In the genomic region with DNA sequence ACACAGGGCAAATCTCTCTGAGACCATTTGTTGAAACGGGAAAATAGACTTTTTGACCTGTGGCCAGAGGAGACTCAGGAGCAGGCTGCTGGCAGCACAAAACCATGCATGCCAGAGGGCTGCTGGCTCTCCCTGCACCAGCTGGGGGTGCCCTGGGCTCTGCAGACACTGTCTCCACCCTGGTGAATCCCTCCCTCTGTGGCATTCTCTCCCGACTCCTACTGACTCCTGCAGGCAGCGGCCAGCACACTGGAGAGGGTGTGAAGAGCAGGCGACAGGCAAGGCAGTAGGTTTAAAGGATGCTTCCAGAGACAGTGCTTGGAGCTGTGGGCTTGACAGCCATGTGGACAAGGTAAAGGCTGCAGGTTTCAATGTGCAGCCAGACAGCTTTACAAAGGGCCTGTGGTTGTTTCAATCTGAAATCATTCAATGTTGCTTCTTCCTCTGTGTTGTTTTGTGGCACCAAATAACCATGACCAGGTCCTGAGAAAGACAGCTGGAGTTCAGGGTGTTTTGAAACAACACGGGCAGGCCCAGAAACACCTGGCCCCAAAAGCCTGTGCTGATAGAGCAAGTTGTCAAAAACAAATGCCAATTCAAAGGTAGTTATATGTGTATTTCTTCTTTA, we compare ENCODE assay signal across 2 cellular contexts.
TF ChIP-seq lines count a peak whose summit lies in the region.

No MANE protein-coding gene starts in this region.

TF ChIP-seq in SK-N-SH, 30 proteins besides CTCF, POLR2A, EP300 and RAD21 (continued from another document):
- TF ChIP-seq, protein P1, sequence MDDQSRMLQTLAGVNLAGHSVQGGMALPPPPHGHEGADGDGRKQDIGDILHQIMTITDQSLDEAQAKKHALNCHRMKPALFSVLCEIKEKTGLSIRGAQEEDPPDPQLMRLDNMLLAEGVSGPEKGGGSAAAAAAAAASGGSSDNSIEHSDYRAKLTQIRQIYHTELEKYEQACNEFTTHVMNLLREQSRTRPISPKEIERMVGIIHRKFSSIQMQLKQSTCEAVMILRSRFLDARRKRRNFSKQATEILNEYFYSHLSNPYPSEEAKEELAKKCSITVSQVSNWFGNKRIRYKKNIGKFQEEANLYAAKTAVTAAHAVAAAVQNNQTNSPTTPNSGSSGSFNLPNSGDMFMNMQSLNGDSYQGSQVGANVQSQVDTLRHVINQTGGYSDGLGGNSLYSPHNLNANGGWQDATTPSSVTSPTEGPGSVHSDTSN (IDR thresholded peaks at IDR 0.05): no peak
- TF ChIP-seq FOXJ3 (CRISPR knock-in tag; IDR thresholded peaks at IDR 0.05) (no peak), GABPA (IDR thresholded peaks at IDR 0.05; ENCODE audit: low read depth) (no peak), FOXM1 (IDR thresholded peaks at IDR 0.05; ENCODE audit: low read depth) (no peak), SMC3 (IDR thresholded peaks at IDR 0.05; ENCODE audit: low read depth, low read length) (no peak), TEAD4 (IDR thresholded peaks at IDR 0.05; ENCODE audit: borderline replicate concordance, insufficient read depth) (no peak), MXI1 (IDR thresholded peaks at IDR 0.05; ENCODE audit: low read depth, low read length) (no peak)
- TF ChIP-seq, protein P2, sequence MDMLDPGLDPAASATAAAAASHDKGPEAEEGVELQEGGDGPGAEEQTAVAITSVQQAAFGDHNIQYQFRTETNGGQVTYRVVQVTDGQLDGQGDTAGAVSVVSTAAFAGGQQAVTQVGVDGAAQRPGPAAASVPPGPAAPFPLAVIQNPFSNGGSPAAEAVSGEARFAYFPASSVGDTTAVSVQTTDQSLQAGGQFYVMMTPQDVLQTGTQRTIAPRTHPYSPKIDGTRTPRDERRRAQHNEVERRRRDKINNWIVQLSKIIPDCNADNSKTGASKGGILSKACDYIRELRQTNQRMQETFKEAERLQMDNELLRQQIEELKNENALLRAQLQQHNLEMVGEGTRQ (IDR thresholded peaks at IDR 0.05; ENCODE audit: borderline replicate concordance, low read depth, low read length): no peak

TF ChIP-seq in SK-N-SH treated with all-trans-retinoic acid at 6 μM for 48 hours, 23 proteins besides CTCF, POLR2A, EP300 and RAD21 (continued from another document):
- TF ChIP-seq ZNF565 (CRISPR knock-in tag; conservative IDR thresholded peaks at IDR 0.05; ENCODE audit: low read depth) (no peak), ZNF70 (CRISPR knock-in tag; IDR thresholded peaks at IDR 0.05) (no peak)
